ENCODE assay signal across 14 cellular contexts in genomic region chr2:70726947-70727725, GRCh38. TPM values are rescaled to one million over a fixed set of nuclear protein-coding genes. Genes with fewer than 3 reads are reported as not detected.
DNase-seq lines count a peak whose midpoint lies in the region; ATAC-seq and TF ChIP-seq lines count a peak whose summit lies in the region.
"Had no signal": no experiment of that assay in that cellular context is flagged by ENCODE, and none has a peak within 500 bp of the region (broad histone marks: within the 10 kb centered on the region; RNA-seq: fewer than 3 reads in every experiment).

No MANE protein-coding gene starts in this region.

- H3K56ac ChIP-seq in IMR-90 (ENCODE audit: extremely low read depth, insufficient read depth, low read length), result no peak overlapping the region

- no TSS peak for BruUV-seq in IMR-90 (replicated peaks; lab: Mats Ljungman, UMichigan)

- POLR2A ChIA-PET in IMR-90 (lab: Charles Lee; ENCODE audit: unreplicated experiment), result no interaction called here

- H2BK20ac ChIP-seq in IMR-90 (ENCODE audit: low read depth, low read length), result no peak overlapping the region

- H3K4ac ChIP-seq in IMR-90 (ENCODE audit: low read depth, low read length), result no peak overlapping the region

- H3K9me3 ChIP-seq in IMR-90 (ENCODE audit: control insufficient read depth, insufficient read depth, low read length) (no peaks in the 10 kb centered on the region), neural cell (ENCODE audit: low read length) (no peaks in the 10 kb centered on the region)
- H3K9me3 ChIP-seq: ovary had no signal

- no peak for TF ChIP-seq EP300 in neural cell (conservative IDR thresholded peaks at IDR 0.05; ENCODE audit: poor library complexity, severe bottlenecking)

- H3K4me3 Mint-ChIP-seq in type B pancreatic cell, result no peak overlapping the region
- H3K4me3 Mint-ChIP-seq: activated CD4-positive, alpha-beta memory T cell treated with anti-CD3 and anti-CD28 coated beads, Interleukin-2, amount 10 ng/mL, durations not matched to agents 7 days and 5 days had no signal

- WGBS in IMR-90 (ENCODE audit: extremely low coverage in 2 of 2, insufficient read length in 1 of 2), 2 experiments, result 38% methylated on average over 4 of the region's 11 CpGs; no CpG with 5 or more reads in 1 of the 2 experiments

- TF ChIP-seq POLR2A in IMR-90 (IDR thresholded peaks at IDR 0.05; ENCODE audit: low read depth, low read length), result no peak

- no peak overlapping the region for H2BK5ac ChIP-seq in IMR-90 (ENCODE audit: low read depth, low read length, poor library complexity, severe bottlenecking)

- peaks cover 47% of the 10 kb centered on the region for H3K79me2 ChIP-seq in neural cell (replicated peaks; ENCODE audit: insufficient read depth, low read length)

- no peak overlapping the region for H4K91ac ChIP-seq in IMR-90 (ENCODE audit: insufficient read depth, low read depth, low read length)

- no peak overlapping the region for H2BK15ac ChIP-seq in IMR-90 (ENCODE audit: low read depth, low read length)

- no peak overlapping the region for H3K9ac ChIP-seq in IMR-90 (ENCODE audit: low read depth, low read length)
- H3K9ac ChIP-seq in neural cell (ENCODE audit: low read length), result no peak overlapping the region

- no peaks in the 10 kb centered on the region for H3K36me3 Mint-ChIP-seq in type B pancreatic cell

- TF ChIP-seq RAD21 in IMR-90 (IDR thresholded peaks at IDR 0.05; ENCODE audit: low read length) (no peak), neural cell (conservative IDR thresholded peaks at IDR 0.05) (no peak)

- no peak overlapping the region for H4K5ac ChIP-seq in IMR-90 (ENCODE audit: low read depth, low read length)

- no peaks in the 10 kb centered on the region for H3K4me1 ChIP-seq in IMR-90 (ENCODE audit: control insufficient read depth, insufficient read depth, low read length)

- H3K4me1 Mint-ChIP-seq in type B pancreatic cell (ENCODE audit: unreplicated experiment), result no peaks in the 10 kb centered on the region
- H3K4me1 Mint-ChIP-seq: activated CD4-positive, alpha-beta memory T cell treated with anti-CD3 and anti-CD28 coated beads, Interleukin-2, amount 10 ng/mL, durations not matched to agents 7 days and 5 days had no signal

- H3K4me3 ChIP-seq in IMR-90 (ENCODE audit: insufficient read depth, low read depth, low read length) (no peak overlapping the region), neural cell (ENCODE audit: low read length) (no peak overlapping the region)
- H3K4me3 ChIP-seq: ovary, SK-N-MC had no signal

- H3K4me2 ChIP-seq in IMR-90 (ENCODE audit: low read depth, low read length), result no peak overlapping the region
- H3K4me2 ChIP-seq in neural cell (ENCODE audit: low read length), result no peak overlapping the region

- H3K27ac ChIP-seq in IMR-90 (ENCODE audit: insufficient read depth, low read length) (no peak overlapping the region), neural cell (ENCODE audit: low read length) (peak overlapping the region; percentile 0)
- H3K27ac ChIP-seq: ovary, SK-N-MC had no signal

- H3K27me3 Mint-ChIP-seq in type B pancreatic cell, result peaks cover 17% of the 10 kb centered on the region

- no peak overlapping the region for H4K8ac ChIP-seq in IMR-90 (ENCODE audit: low read depth in 2 of 2, low read length in 2 of 2)

- H3K36me3 ChIP-seq in IMR-90 (ENCODE audit: control insufficient read depth, insufficient read depth, low read length) (no peaks in the 10 kb centered on the region), neural cell (ENCODE audit: insufficient read depth, low read length) (no peaks in the 10 kb centered on the region)
- H3K36me3 ChIP-seq: ovary had no signal

- H2AK5ac ChIP-seq in IMR-90 (ENCODE audit: low read depth, low read length), result no peak overlapping the region

- no peak for ATAC-seq in IMR-90 (ENCODE audit: low read depth)

- no peaks in the 10 kb centered on the region for H3K9me2 ChIP-seq in neural cell (ENCODE audit: insufficient read depth, low read length)

- H3K27me3 ChIP-seq in IMR-90 (ENCODE audit: control insufficient read depth, insufficient read depth, low read length) (no peaks in the 10 kb centered on the region), neural cell (ENCODE audit: insufficient read depth, low read depth, low read length) (no peaks in the 10 kb centered on the region)
- H3K27me3 ChIP-seq: ovary had no signal

- CTCF ChIA-PET in IMR-90 (lab: Yijun Ruan, JAX), result no interaction called here

- no peak overlapping the region for H2AFZ ChIP-seq in IMR-90 (replicated peaks; ENCODE audit: low read length, poor library complexity)
- H2AFZ ChIP-seq in neural cell (ENCODE audit: low read depth, low read length), result no peak overlapping the region

- no peak overlapping the region for H2AK9ac ChIP-seq in IMR-90 (replicated peaks; ENCODE audit: low read depth, low read length, poor library complexity)

- H3K18ac ChIP-seq in IMR-90 (ENCODE audit: low read depth, low read length), result no peak overlapping the region

- peaks cover 3% of the 10 kb centered on the region for H3F3A ChIP-seq in neural cell (ENCODE audit: insufficient read depth, low read length, poor library complexity, severe bottlenecking)

- H3K27ac Mint-ChIP-seq in type B pancreatic cell, result no peak overlapping the region
- H3K27ac Mint-ChIP-seq: activated CD4-positive, alpha-beta memory T cell treated with anti-CD3 and anti-CD28 coated beads, Interleukin-2, amount 10 ng/mL, durations not matched to agents 7 days and 5 days had no signal

- TF ChIP-seq CTCF in IMR-90 (conservative IDR thresholded peaks at IDR 0.05; ENCODE audit: low read depth, low read length) (no peak), neural cell (IDR thresholded peaks at IDR 0.05; ENCODE audit: poor library complexity, severe bottlenecking) (no peak), type B pancreatic cell (conservative IDR thresholded peaks at IDR 0.05) (no peak)

- H3K9me3 Mint-ChIP-seq in type B pancreatic cell, result no peaks in the 10 kb centered on the region
- H3K9me3 Mint-ChIP-seq: activated CD4-positive, alpha-beta memory T cell treated with anti-CD3 and anti-CD28 coated beads, Interleukin-2, amount 10 ng/mL, durations not matched to agents 7 days and 5 days had no signal

- in situ Hi-C loops in IMR-90 (cut with MboI; ENCODE audit: low sequenced_read_pairs), result no loop called here

- H3K9me1 ChIP-seq in IMR-90 (ENCODE audit: insufficient read depth, low read length), result no peaks in the 10 kb centered on the region

- DNase-seq in EL, result peak; percentile 55
- peak; percentile 11 for DNase-seq in IMR-90
- DNase-seq in cerebellar cortex (ENCODE audit: low spot score), result peak; percentile 52
- no peak for DNase-seq in putamen (ENCODE audit: low spot score)
- DNase-seq in occipital lobe (lab: John Stamatoyannopoulos, UW), result no peak
- no peak for DNase-seq in HUDEP-2 (lab: John Stamatoyannopoulos, UW; ENCODE audit: unreplicated experiment in 76 of 76)
- DNase-seq in type B pancreatic cell (ENCODE audit: extremely low spot score, unreplicated experiment), result no peak
- DNase-seq: activated CD4-positive, alpha-beta memory T cell treated with anti-CD3 and anti-CD28 coated beads, Interleukin-2, amount 10 ng/mL, durations not matched to agents 7 days and 5 days; midbrain; MV-4-11; NCI-H2171 treated with DMSO at 0.1 percent for 48 hours; ovary had no signal

- no peak overlapping the region for H3K23ac ChIP-seq in IMR-90 (ENCODE audit: low read depth, low read length)

- intact Hi-C loops in IMR-90 (cut with micrococcal nuclease), result no loop called here

- H3K79me1 ChIP-seq in IMR-90 (ENCODE audit: low read depth in 1 of 2, low read length in 2 of 2), result no peaks in the 10 kb centered on the region

- dilution Hi-C loops in IMR-90 (cut with HindIII; ENCODE audit: low sequenced_read_pairs, unreplicated experiment), result no loop called here

- H3K14ac ChIP-seq in IMR-90 (replicated peaks; ENCODE audit: low read depth, low read length), result no peak overlapping the region

- H2BK120ac ChIP-seq in IMR-90 (ENCODE audit: low read depth, low read length), result no peak overlapping the region

- H4K20me1 ChIP-seq in IMR-90 (ENCODE audit: insufficient read depth, low read length), result no peaks in the 10 kb centered on the region
- H4K20me1 ChIP-seq in neural cell (ENCODE audit: insufficient read depth), result no peaks in the 10 kb centered on the region

TF ChIP-seq in IMR-90, 13 proteins besides CTCF, POLR2A, EP300 and RAD21:
- TF ChIP-seq MAFK (IDR thresholded peaks at IDR 0.05; ENCODE audit: low read depth, low read length) (no peak), NFE2L2 (IDR thresholded peaks at IDR 0.05; ENCODE audit: low read depth, low read length) (no peak), USF2 (IDR thresholded peaks at IDR 0.05; ENCODE audit: low read depth, low read length) (no peak)
TF ChIP-seq in IMR-90: peak in this region for 0.

TF ChIP-seq in neural cell, 6 proteins besides CTCF, POLR2A, EP300 and RAD21 (continues in another document):
- TF ChIP-seq POLR2AphosphoS5 (IDR thresholded peaks at IDR 0.05) (no peak), EZH2 (IDR thresholded peaks at IDR 0.05; ENCODE audit: borderline replicate concordance, insufficient read depth, low read length, poor library complexity, severe bottlenecking) (no peak)

RNA-seq across cellular contexts. Expression of gene ADD2, which starts 40.9 kb away (rescaled TPM):
- not detected in 2 replicates for total RNA-seq in IMR-90 (2012; rRNA removed)
- polyA plus RNA-seq in IMR-90 (2012; rRNA removed), result not detected in 2 replicates
- 0.02 TPM in 1 of 2 replicates, not detected in the other for polyA plus RNA-seq in IMR-90 (2012; cell fraction: cytosol; rRNA removed)
- 0.05 TPM in 1 of 2 replicates, not detected in the other for polyA plus RNA-seq in IMR-90 (2012; cell fraction: nucleus; rRNA removed; ENCODE audit: low replicate concordance)
- polyA plus RNA-seq in neural cell, result 52.5 and 73.6 TPM in 2 replicates
- 260 and 262 TPM in 2 replicates for polyA minus RNA-seq in neural cell
- 435 TPM for total RNA-seq in occipital lobe
- 1.6 and 5.0 TPM in 2 replicates for total RNA-seq in type B pancreatic cell (ENCODE audit: low replicate concordance)

Comparison
In these comparisons a context has a peak if more than half of its experiments do, and no peak if none do; other contexts are left out.
1. DNase-seq: peak in EL (single experiment), IMR-90 (single experiment) and cerebellar cortex (single experiment); none in putamen (single experiment), occipital lobe (single experiment), HUDEP-2 (0 of 76) and type B pancreatic cell (single experiment).
2. RNA of gene ADD2, which starts 40.9 kb away (total RNA-seq): 435 TPM in occipital lobe (single experiment); 1.6 to 5.0 TPM in type B pancreatic cell and not detected in IMR-90; every median in the first group is over 10 times any median in the second.